9 cellular contexts compared by ENCODE assay signal in genomic region chr17:38873646-38874380, GRCh38. TPM values are rescaled to one million over a fixed set of nuclear protein-coding genes. Genes with fewer than 3 reads are reported as not detected.
DNase-seq lines count a peak whose midpoint lies in the region; ATAC-seq and TF ChIP-seq lines count a peak whose summit lies in the region.
"Had no signal": no experiment of that assay in that cellular context is flagged by ENCODE, and none has a peak within 500 bp of the region (broad histone marks: within the 10 kb centered on the region; RNA-seq: fewer than 3 reads in every experiment).

No MANE protein-coding gene starts in this region.

- ATAC-seq in naive thymus-derived CD8-positive, alpha-beta T cell, result no peak
- ATAC-seq in HG03135 (IDR thresholded peaks at IDR 0.05; ENCODE audit: unreplicated experiment), result no peak
- no peak for ATAC-seq in HG03469 (IDR thresholded peaks at IDR 0.05; ENCODE audit: unreplicated experiment)
- no peak for ATAC-seq in HG03460 (IDR thresholded peaks at IDR 0.05; ENCODE audit: unreplicated experiment)

- intact Hi-C loops in breast epithelium (cut with DNase I; ENCODE audit: low total_unique reads), result no loop called here

- H3K4me3 ChIP-seq in HFF-Myc (replicated peaks; ENCODE audit: low read depth, low read length), result peak overlapping the region; percentile 14
- peak overlapping the region in 1 of 3 donors; percentile 36 for H3K4me3 ChIP-seq in breast epithelium

- H3K36me3 Mint-ChIP-seq in naive thymus-derived CD8-positive, alpha-beta T cell, result peaks cover 0 to 21% (median 4%) of the 10 kb centered on the region in 3 donors

- H3K4me1 Mint-ChIP-seq in naive thymus-derived CD8-positive, alpha-beta T cell, result peaks cover 57 to 86% (median 78%) of the 10 kb centered on the region in 4 donors

- DNase-seq in A172 (ENCODE audit: low spot score) (peak; percentile 66), HFF-Myc (ENCODE audit: extremely low read depth, low read depth) (no peak), breast epithelium (ENCODE audit: low spot score in 2 of 2) (no peak), SKM-1 (lab: John Stamatoyannopoulos, UW; ENCODE audit: unreplicated experiment) (no peak)
- DNase-seq in naive thymus-derived CD8-positive, alpha-beta T cell, result peak in 1 of 10 donors; percentile 19
- DNase-seq: amygdala had no signal

- H3K27ac Mint-ChIP-seq in naive thymus-derived CD8-positive, alpha-beta T cell, result peak overlapping the region; percentile 81 to 96 (median 90)

- peaks cover 0 to 1% (median 0%) of the 10 kb centered on the region in 5 donors for H3K27me3 Mint-ChIP-seq in naive thymus-derived CD8-positive, alpha-beta T cell

- H3K27ac ChIP-seq in breast epithelium, result peak overlapping the region; percentile 91 to 94

- no peak for TF ChIP-seq CTCF in HFF-Myc (IDR thresholded peaks at IDR 0.05; ENCODE audit: low read depth, low read length, missing control alignments)
- no peak for TF ChIP-seq CTCF in breast epithelium (IDR thresholded peaks at IDR 0.05)

- H3K4me3 Mint-ChIP-seq in naive thymus-derived CD8-positive, alpha-beta T cell, result peak overlapping the region; percentile 39 to 100 (median 93)

- TF ChIP-seq POLR2A in breast epithelium (IDR thresholded peaks at IDR 0.05), result no peak

- H3K36me3 ChIP-seq in breast epithelium, result no peaks in the 10 kb centered on the region

- H3K9me3 Mint-ChIP-seq in naive thymus-derived CD8-positive, alpha-beta T cell, result no peaks in the 10 kb centered on the region

- H3K4me1 ChIP-seq in breast epithelium, result peaks cover 16 to 46% of the 10 kb centered on the region in 2 donors

- no peaks in the 10 kb centered on the region for H3K27me3 ChIP-seq in breast epithelium

- POLR2A ChIA-PET in naive thymus-derived CD8-positive, alpha-beta T cell (lab: Charles Lee), result interaction anchor here (0.9 to 11.0 kb wide), 8 partner anchors 6 to 104 kb away, joined by 3 to 159 read pairs (median 50); partner anchors contain the start of gene RPL23

- no peaks in the 10 kb centered on the region for H3K9me3 ChIP-seq in breast epithelium

RNA-seq across cellular contexts. Expression of gene LASP1, which starts 4.0 kb away (rescaled TPM):
- 248 and 270 TPM in 2 replicates for total RNA-seq in A172 (2014; rRNA removed; shearing (Covaris generic))
- total RNA-seq in breast epithelium, result 100 to 1,000 TPM in 1 of 3 donors, 10 to 100 TPM in 2; 88.7 to 145 (median 92.8) TPM
- 100 to 1,000 TPM; 103 to 107 TPM for total RNA-seq in naive thymus-derived CD8-positive, alpha-beta T cell
- polyA plus RNA-seq in naive thymus-derived CD8-positive, alpha-beta T cell, result 10 to 100 TPM; 50.1 to 53.1 (median 52.0) TPM

RNA-seq across cellular contexts. Expression of gene RPL23, which starts 20.3 kb away (rescaled TPM):
- 1,400 and 1,966 TPM in 2 replicates for total RNA-seq in A172 (2014; rRNA removed; shearing (Covaris generic))
- 1,000 to 10,000 TPM; 1,871 to 2,586 (median 2,024) TPM for total RNA-seq in breast epithelium
- 1,000 to 10,000 TPM; 1,755 to 1,793 TPM for total RNA-seq in naive thymus-derived CD8-positive, alpha-beta T cell
- 1,000 to 10,000 TPM; 1,506 to 1,897 (median 1,688) TPM for polyA plus RNA-seq in naive thymus-derived CD8-positive, alpha-beta T cell

RNA-seq across cellular contexts. Expression of gene CWC25, which starts 48.7 kb away (rescaled TPM):
- 15.8 and 16.1 TPM in 2 replicates for total RNA-seq in A172 (2014; rRNA removed; shearing (Covaris generic))
- total RNA-seq in breast epithelium, result 10 to 100 TPM; 22.1 to 42.0 (median 28.2) TPM
- total RNA-seq in naive thymus-derived CD8-positive, alpha-beta T cell, result 10 to 100 TPM; 36.1 to 41.3 TPM
- 1 to 10 TPM; 6.3 to 7.4 (median 6.4) TPM for polyA plus RNA-seq in naive thymus-derived CD8-positive, alpha-beta T cell
